ENCODE assay signal across 12 cellular contexts in the genomic region with DNA sequence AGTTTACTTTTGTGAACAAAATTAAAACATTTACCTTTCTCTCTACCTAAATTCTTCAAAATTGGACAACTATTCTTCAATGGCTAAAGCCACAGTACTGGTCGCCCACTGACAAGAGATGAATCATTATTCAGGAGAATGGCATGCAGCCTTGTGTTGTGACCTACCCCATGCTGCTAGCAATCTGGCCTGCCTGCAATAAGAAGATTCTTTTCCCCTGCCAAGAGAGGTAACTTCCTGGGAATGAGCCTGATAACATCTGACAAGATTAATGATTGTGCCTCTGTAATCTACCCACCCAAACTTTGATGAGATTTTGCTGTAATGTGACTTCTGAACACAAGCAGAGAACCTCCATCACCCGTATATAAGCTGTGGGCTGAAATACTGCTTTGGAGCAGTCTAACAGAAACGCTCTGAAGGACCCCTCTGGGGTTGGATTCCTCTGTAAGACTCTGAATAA. TPM values are rescaled to one million over a fixed set of nuclear protein-coding genes. Genes with fewer than 3 reads are reported as not detected.
DNase-seq lines count a peak whose midpoint lies in the region; FAIRE-seq and TF ChIP-seq lines count a peak whose summit lies in the region.
"Had no signal": no experiment of that assay in that cellular context is flagged by ENCODE, and none has a peak within 500 bp of the region (broad histone marks: within the 10 kb centered on the region; RNA-seq: fewer than 3 reads in every experiment).

No MANE protein-coding gene starts in this region.

- peaks cover 0 to 7% (median 0%) of the 10 kb centered on the region in 4 donors for H3K4me1 ChIP-seq in sigmoid colon

- H3K27ac ChIP-seq in 22Rv1, result peak overlapping the region; percentile 45
- H3K27ac ChIP-seq in sigmoid colon, result no peak overlapping the region
- H3K27ac ChIP-seq: vagina had no signal

- H3K27me3 ChIP-seq in sigmoid colon, result no peaks in the 10 kb centered on the region
- H3K27me3 ChIP-seq: vagina had no signal

- H3K4me3 ChIP-seq in sigmoid colon, result no peak overlapping the region
- H3K4me3 ChIP-seq: vagina had no signal

- no peak for TF ChIP-seq EP300 in sigmoid colon (IDR thresholded peaks at IDR 0.05)

- DNase-seq in HTR-8/SVneo (ENCODE audit: insufficient read length, low spot score) (peak; percentile 89), amniotic epithelial cell (ENCODE audit: low read depth) (peak; percentile 97), iris pigment epithelial cell (ENCODE audit: low read depth) (peak; percentile 88), DMS53 treated with DMSO at 0.1 percent for 48 hours (lab: John Stamatoyannopoulos, UW; ENCODE audit: unreplicated experiment) (no peak), nucleus accumbens (lab: John Stamatoyannopoulos, UW) (no peak), sigmoid colon (no peak)
- no peak for DNase-seq in stimulated activated CD4-positive, alpha-beta T cell treated with anti-CD3 and anti-CD28 coated beads, Interleukin-2, amount 100 ng/mL, for 48 hours
- DNase-seq: activated naive CD8-positive, alpha-beta T cell treated with anti-CD3 and anti-CD28 coated beads, Interleukin-2, amount 10 ng/mL, durations not matched to agents 7 days and 5 days; NCI-H1930 had no signal

- FAIRE-seq in HTR-8/SVneo (lab: Jason Lieb, UNC), result peak; percentile 97
- FAIRE-seq: GM18507 had no signal

- TF ChIP-seq POLR2A in sigmoid colon (IDR thresholded peaks at IDR 0.05), result no peak

- no peaks in the 10 kb centered on the region for H3K36me3 ChIP-seq in sigmoid colon
- H3K36me3 ChIP-seq: vagina had no signal

- WGBS in sigmoid colon, 2 donors, result 88% methylated on average over 3 of the region's 3 CpGs

- TF ChIP-seq CTCF in 22Rv1 (IDR thresholded peaks at IDR 0.05), result no peak
- TF ChIP-seq CTCF in sigmoid colon (IDR thresholded peaks at IDR 0.05), result no peak

- H3K9me3 ChIP-seq in sigmoid colon, result no peaks in the 10 kb centered on the region
- H3K9me3 ChIP-seq: vagina had no signal

- intact Hi-C loops in sigmoid colon (cut with DNase I), result no loop called here

RNA-seq across cellular contexts. Expression of a gene that starts 47.0 kb away (rescaled TPM):
- 10 to 100 TPM; 16.1 to 24.2 (median 17.9) TPM for total RNA-seq in sigmoid colon
- 1 to 10 TPM; 2.8 to 9.7 (median 8.4) TPM for polyA plus RNA-seq in sigmoid colon

Comparison
In these comparisons a context has a peak if more than half of its experiments do, and no peak if none do; other contexts are left out.
1. DNase-seq: peak in HTR-8/SVneo (single experiment), amniotic epithelial cell (single experiment) and iris pigment epithelial cell (single experiment); none in DMS53 treated with DMSO at 0.1 percent for 48 hours (single experiment), stimulated activated CD4-positive, alpha-beta T cell treated with anti-CD3 and anti-CD28 coated beads, Interleukin-2, amount 100 ng/mL, for 48 hours (0 of 2), nucleus accumbens (0 of 56) and sigmoid colon (single experiment).